In genomic region chr6:144460224-144461095, GRCh38 we compare ENCODE assay signal across 9 cellular contexts.
A peak's percentile ranks its signal among the peaks of the same experiment; 100 is the strongest.
DNase-seq lines count a peak whose midpoint lies in the region; ATAC-seq lines count a peak whose summit lies in the region.
"Had no signal": no experiment of that assay in that cellular context is flagged by ENCODE, and none has a peak within 500 bp of the region (broad histone marks: within the 10 kb centered on the region; RNA-seq: fewer than 3 reads in every experiment).

No MANE protein-coding gene starts in this region.

- peaks cover 66% of the 10 kb centered on the region for H3K36me3 Mint-ChIP-seq in activated CD8-positive, alpha-beta memory T cell treated with anti-CD3 and anti-CD28 coated beads, Interleukin-2, amount 10 ng/mL, durations not matched to agents 7 days and 5 days
- peaks cover 13% of the 10 kb centered on the region for H3K36me3 Mint-ChIP-seq in T-helper 17 cell (ENCODE audit: low read depth)

- no CpG with 5 or more reads among the region's 6 CpGs for WGBS in mesendoderm (ENCODE audit: extremely low coverage, insufficient coverage, low lambda C conversion rate)

- no peak overlapping the region for H3K9ac ChIP-seq in mesendoderm (ENCODE audit: low read length)

- no peak overlapping the region for H3K23ac ChIP-seq in mesendoderm (ENCODE audit: low read length)

- H2BK15ac ChIP-seq in mesendoderm (replicated peaks; ENCODE audit: low read depth) = no peak overlapping the region

- no peak overlapping the region for H4K5ac ChIP-seq in mesendoderm (ENCODE audit: low read length)

- no peak overlapping the region for H3K4ac ChIP-seq in mesendoderm (ENCODE audit: low read depth, low read length)

- H3K27me3 ChIP-seq in mesendoderm (ENCODE audit: insufficient read depth, low read length, poor library complexity) = no peaks in the 10 kb centered on the region

- H3K27me3 Mint-ChIP-seq in activated CD8-positive, alpha-beta memory T cell treated with anti-CD3 and anti-CD28 coated beads, Interleukin-2, amount 10 ng/mL, durations not matched to agents 7 days and 5 days = no peaks in the 10 kb centered on the region
- H3K27me3 Mint-ChIP-seq in T-helper 17 cell = no peaks in the 10 kb centered on the region
- H3K27me3 Mint-ChIP-seq in stimulated activated naive CD8-positive, alpha-beta T cell treated with anti-CD3 and anti-CD28 coated beads, Interleukin-15, amount 100 ng/mL, for 72 hours = no peaks in the 10 kb centered on the region

- H3K9me3 ChIP-seq in T-helper 17 cell (ENCODE audit: control insufficient read depth, low read length, poor library complexity, severe bottlenecking) = no peaks in the 10 kb centered on the region
- H3K9me3 ChIP-seq: psoas muscle had no signal

- H3K27ac Mint-ChIP-seq in activated CD8-positive, alpha-beta memory T cell treated with anti-CD3 and anti-CD28 coated beads, Interleukin-2, amount 10 ng/mL, durations not matched to agents 7 days and 5 days = peak overlapping the region; percentile 82
- peak overlapping the region; percentile 45 for H3K27ac Mint-ChIP-seq in T-helper 17 cell
- peak overlapping the region; percentile 44 to 90 for H3K27ac Mint-ChIP-seq in stimulated activated naive CD8-positive, alpha-beta T cell treated with anti-CD3 and anti-CD28 coated beads, Interleukin-15, amount 100 ng/mL, for 72 hours

- CTCF ChIA-PET in activated CD8-positive, alpha-beta memory T cell treated with anti-CD3 and anti-CD28 coated beads, Interleukin-2, amount 10 ng/mL, durations not matched to agents 7 days and 5 days (lab: Charles Lee) = interaction anchor here (1.0 to 1.5 kb wide), 3 partner anchors 11 to 21 kb away, joined by 3 read pairs; no protein-coding TSS in a partner anchor

- H3K4me2 ChIP-seq in mesendoderm (ENCODE audit: low read length) = no peak overlapping the region

- peak; percentile 77 for ATAC-seq in activated CD8-positive, alpha-beta memory T cell treated with anti-CD3 and anti-CD28 coated beads, Interleukin-2, amount 10 ng/mL, durations not matched to agents 7 days and 5 days
- ATAC-seq in HG02798 (IDR thresholded peaks at IDR 0.05; ENCODE audit: poor library complexity, unreplicated experiment) (peak; percentile 95), T-helper 17 cell (peak; percentile 33)
- peak; percentile 86 for ATAC-seq in stimulated activated naive CD8-positive, alpha-beta T cell treated with anti-CD3 and anti-CD28 coated beads, Interleukin-15, amount 100 ng/mL, for 72 hours

- H3K27ac ChIP-seq in mesendoderm (ENCODE audit: low read depth, low read length) = no peak overlapping the region
- H3K27ac ChIP-seq: psoas muscle had no signal

- no peaks in the 10 kb centered on the region for H3K79me1 ChIP-seq in mesendoderm (ENCODE audit: low read length)

- no peak overlapping the region for H4K8ac ChIP-seq in mesendoderm (ENCODE audit: low read depth, low read length)

- DNase-seq in activated CD8-positive, alpha-beta memory T cell treated with anti-CD3 and anti-CD28 coated beads, Interleukin-2, amount 10 ng/mL, durations not matched to agents 7 days and 5 days = no peak
- DNase-seq in activated CD8-positive, alpha-beta memory T cell treated with anti-CD3 and anti-CD28 coated beads, Interleukin-2, amount 50 U/mL, for 4 hours = no peak
- DNase-seq in T-helper 17 cell (no peak), kidney glomerular epithelial cell (lab: John Stamatoyannopoulos, UW) (no peak), cerebellum (ENCODE audit: low spot score) (no peak), mesendoderm (no peak)
- no peak for DNase-seq in stimulated activated naive CD8-positive, alpha-beta T cell treated with anti-CD3 and anti-CD28 coated beads, Interleukin-15, amount 100 ng/mL, for 72 hours
- DNase-seq: psoas muscle had no signal

- H3K4me3 ChIP-seq in mesendoderm (ENCODE audit: low read length) = no peak overlapping the region
- H3K4me3 ChIP-seq: psoas muscle had no signal

- no peaks in the 10 kb centered on the region for H3K4me1 ChIP-seq in mesendoderm (ENCODE audit: control insufficient read depth, low read depth, low read length)
- H3K4me1 ChIP-seq: psoas muscle had no signal

- no peak overlapping the region for H3K56ac ChIP-seq in mesendoderm (ENCODE audit: low read length)

- H3K4me1 Mint-ChIP-seq in activated CD8-positive, alpha-beta memory T cell treated with anti-CD3 and anti-CD28 coated beads, Interleukin-2, amount 10 ng/mL, durations not matched to agents 7 days and 5 days = peaks cover 16% of the 10 kb centered on the region
- peaks cover 22% of the 10 kb centered on the region for H3K4me1 Mint-ChIP-seq in T-helper 17 cell
- peaks cover 19% of the 10 kb centered on the region for H3K4me1 Mint-ChIP-seq in stimulated activated naive CD8-positive, alpha-beta T cell treated with anti-CD3 and anti-CD28 coated beads, Interleukin-15, amount 100 ng/mL, for 72 hours

- H2AK5ac ChIP-seq in mesendoderm (ENCODE audit: low read length) = no peak overlapping the region

- H3K79me2 ChIP-seq in mesendoderm (ENCODE audit: control insufficient read depth, insufficient read depth, low read length) = no peaks in the 10 kb centered on the region

- no peak overlapping the region for H3K18ac ChIP-seq in mesendoderm (ENCODE audit: low read length)

- H3K9me3 Mint-ChIP-seq in activated CD8-positive, alpha-beta memory T cell treated with anti-CD3 and anti-CD28 coated beads, Interleukin-2, amount 10 ng/mL, durations not matched to agents 7 days and 5 days (ENCODE audit: low read depth) = no peaks in the 10 kb centered on the region
- no peaks in the 10 kb centered on the region for H3K9me3 Mint-ChIP-seq in stimulated activated naive CD8-positive, alpha-beta T cell treated with anti-CD3 and anti-CD28 coated beads, Interleukin-15, amount 100 ng/mL, for 72 hours

- H3K36me3 ChIP-seq in mesendoderm (ENCODE audit: control insufficient read depth, insufficient read depth, low read length) = peaks cover 5% of the 10 kb centered on the region

- H3K4me3 Mint-ChIP-seq in activated CD8-positive, alpha-beta memory T cell treated with anti-CD3 and anti-CD28 coated beads, Interleukin-2, amount 10 ng/mL, durations not matched to agents 7 days and 5 days = peak overlapping the region; percentile 14
- H3K4me3 Mint-ChIP-seq in T-helper 17 cell = no peak overlapping the region
- H3K4me3 Mint-ChIP-seq in stimulated activated naive CD8-positive, alpha-beta T cell treated with anti-CD3 and anti-CD28 coated beads, Interleukin-15, amount 100 ng/mL, for 72 hours = peak overlapping the region; percentile 24 to 46

- H2BK120ac ChIP-seq in mesendoderm (ENCODE audit: low read depth, low read length) = no peak overlapping the region

- H2BK5ac ChIP-seq in mesendoderm (ENCODE audit: low read length) = no peak overlapping the region

Comparison
In these comparisons a context has a peak if more than half of its experiments do, and no peak if none do; other contexts are left out.
1. ATAC-seq: peak in every context shown above with its lines; median percentile 95 in HG02798; 86 in stimulated activated naive CD8-positive, alpha-beta T cell treated with anti-CD3 and anti-CD28 coated beads, Interleukin-15, amount 100 ng/mL, for 72 hours; 77 in activated CD8-positive, alpha-beta memory T cell treated with anti-CD3 and anti-CD28 coated beads, Interleukin-2, amount 10 ng/mL, durations not matched to agents 7 days and 5 days; 33 in T-helper 17 cell.